In the genomic region with DNA sequence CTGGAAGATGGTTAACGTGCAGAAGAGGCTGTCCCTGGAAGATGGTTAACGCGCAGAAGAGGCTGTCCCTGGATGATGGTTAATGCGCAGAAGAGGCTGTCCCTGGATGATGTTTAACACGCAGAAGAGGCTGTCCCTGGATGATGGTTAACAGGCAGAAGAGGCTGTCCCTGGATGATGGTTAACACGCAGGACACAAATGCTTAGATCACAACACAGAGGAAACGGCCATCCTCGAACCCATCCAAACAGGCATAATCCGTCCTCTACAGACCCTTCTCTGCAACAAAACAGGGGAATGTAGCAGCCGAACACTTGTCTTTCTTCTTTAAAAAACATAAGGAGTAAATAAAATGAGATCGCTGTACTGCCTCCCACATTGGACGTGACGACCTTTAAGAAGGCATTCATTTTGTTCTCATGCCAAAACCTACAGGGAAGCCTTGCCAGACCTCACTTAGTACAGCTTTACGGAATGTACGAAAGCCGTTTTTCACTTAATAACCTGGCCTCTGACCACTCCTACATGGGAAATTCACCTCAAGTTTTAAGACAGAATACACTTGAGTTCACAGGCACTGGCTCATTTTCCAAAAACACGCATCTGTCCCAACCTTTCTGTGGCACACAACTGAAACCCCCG, we compare ENCODE assay signal across 18 cellular contexts.
"Had no signal": no experiment of that assay in that cellular context is flagged by ENCODE, and none has a peak within 500 bp of the region (broad histone marks: within the 10 kb centered on the region; RNA-seq: fewer than 3 reads in every experiment).

No MANE protein-coding gene starts in this region.

- H3K4me3 Mint-ChIP-seq: activated naive CD8-positive, alpha-beta T cell; natural killer cell; stimulated activated naive CD8-positive, alpha-beta T cell treated with anti-CD3 and anti-CD28 coated beads, Interleukin-15, amount 100 ng/mL, for 72 hours had no signal

- H3K27me3 Mint-ChIP-seq: activated naive CD8-positive, alpha-beta T cell; stimulated activated naive CD8-positive, alpha-beta T cell treated with anti-CD3 and anti-CD28 coated beads, Interleukin-15, amount 100 ng/mL, for 72 hours had no signal

- H3K27ac ChIP-seq: cardiac muscle cell, colonic mucosa, heart right ventricle, prostate gland, SK-N-MC, tibial artery, uterus had no signal

- H3K27ac Mint-ChIP-seq: activated naive CD8-positive, alpha-beta T cell; natural killer cell; stimulated activated naive CD8-positive, alpha-beta T cell treated with anti-CD3 and anti-CD28 coated beads, Interleukin-15, amount 100 ng/mL, for 72 hours had no signal

- ATAC-seq: natural killer cell; sciatic nerve; stimulated activated naive CD8-positive, alpha-beta T cell treated with anti-CD3 and anti-CD28 coated beads, Interleukin-15, amount 100 ng/mL, for 72 hours had no signal

- H3K9me3 ChIP-seq: colonic mucosa, heart right ventricle, prostate gland, tibial artery, uterus had no signal

- H3K4me3 ChIP-seq: cardiac muscle cell, colonic mucosa, heart right ventricle, prostate gland, SK-N-MC, tibial artery, uterus had no signal

- DNase-seq: activated CD4-positive, alpha-beta T cell treated with anti-CD3 and anti-CD28 coated beads, Interleukin-2, amount 50 U/mL, for 1 hour; activated CD8-positive, alpha-beta memory T cell treated with anti-CD3 and anti-CD28 coated beads for 24 hours; activated gamma-delta T cell treated with Interleukin-2 at 50 U/mL for 16 hours; colonic mucosa; heart right ventricle; left cardiac atrium; natural killer cell; occipital lobe; stimulated activated CD4-positive, alpha-beta T cell treated with anti-CD3 and anti-CD28 coated beads, Interleukin-1b, Interleukin-23, amount 100 ng/mL, for 48 hours; stimulated activated naive CD8-positive, alpha-beta T cell treated with anti-CD3 and anti-CD28 coated beads, Interleukin-15, amount 100 ng/mL, for 72 hours; T-helper 9 cell; uterus had no signal

- H3K36me3 ChIP-seq: colonic mucosa, prostate gland, uterus had no signal

- H3K27me3 ChIP-seq: cardiac muscle cell, colonic mucosa, heart right ventricle, tibial artery, uterus had no signal

- H3K4me1 ChIP-seq: colonic mucosa, heart right ventricle, prostate gland, uterus had no signal
